In the genomic region with DNA sequence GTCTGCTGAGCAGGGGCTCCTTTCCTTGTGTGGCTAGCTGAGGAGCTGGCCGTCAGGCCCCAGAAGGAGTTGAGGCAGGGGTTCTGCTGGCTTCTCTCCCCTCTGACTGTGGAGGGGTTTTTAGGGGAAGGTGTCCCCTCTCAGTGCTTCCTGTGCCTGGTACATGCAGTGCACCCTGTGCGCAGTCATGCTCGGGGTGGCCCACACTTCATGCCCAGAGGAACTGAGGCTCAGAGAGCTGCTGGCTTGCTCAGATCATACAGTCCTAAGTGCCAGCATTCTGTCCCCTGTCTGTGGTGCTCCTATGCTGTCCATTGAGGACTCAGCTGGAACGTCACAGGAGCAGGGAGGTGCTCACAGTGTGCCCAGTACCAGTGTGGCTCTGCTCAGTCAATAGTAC, we compare ENCODE assay signal across 32 cellular contexts.
"Had no signal": no experiment of that assay in that cellular context is flagged by ENCODE, and none has a peak within 500 bp of the region (broad histone marks: within the 10 kb centered on the region; RNA-seq: fewer than 3 reads in every experiment).

No MANE protein-coding gene starts in this region.

- H3K36me3 ChIP-seq: adrenal gland, gastrocnemius medialis had no signal

- H3K27ac Mint-ChIP-seq: activated B cell treated with CpG ODN at 0.5 μM for 24 hours; activated CD8-positive, alpha-beta T cell treated with anti-CD3 and anti-CD28 coated beads for 36 hours; activated naive CD4-positive, alpha-beta T cell treated with anti-CD3 and anti-CD28 coated beads for 36 hours; activated naive CD4-positive, alpha-beta T cell treated with anti-CD3 and anti-CD28 coated beads, Interleukin-2, amount 50 U/mL, for 24 hours; activated naive CD8-positive, alpha-beta T cell treated with anti-CD3 and anti-CD28 coated beads for 36 hours; activated naive CD8-positive, alpha-beta T cell treated with anti-CD3 and anti-CD28 coated beads, Interleukin-2, amount 50 U/mL, for 24 hours; activated T-helper 1 cell treated with anti-CD3 and anti-CD28 coated beads, Interleukin-12 subunit alpha, Interleukin-12 subunit beta, Interleukin-2, Interleukin-4 antibody, amounts not matched to agents 30 ng/mL and 10 ng/mL and 1 ng/mL, durations not matched to agents 14 hours and 24 hours and 36 hours; activated T-helper 2 cell treated with anti-CD3 and anti-CD28 coated beads, Interferon-gamma antibody, Interleukin-2, Interleukin-4, amounts not matched to agents 10 μg/mL and 5 μg/mL and 100 μg/mL, durations not matched to agents 14 hours and 24 hours and 36 hours; endodermal cell had no signal

- H3K27ac ChIP-seq: adrenal gland, body of pancreas, dorsolateral prefrontal cortex, esophagus muscularis mucosa, foreskin keratinocyte, gastrocnemius medialis, heart left ventricle, WERI-Rb-1 had no signal

- H3K27me3 ChIP-seq: adrenal gland, body of pancreas, dorsolateral prefrontal cortex, esophagus muscularis mucosa, foreskin keratinocyte, gastrocnemius medialis had no signal

- ATAC-seq: activated CD4-positive, CD25-positive, alpha-beta regulatory T cell treated with anti-CD3 and anti-CD28 coated beads, Interleukin-2, amount 50 U/mL, for 24 hours; activated CD8-positive, alpha-beta T cell treated with anti-CD3 and anti-CD28 coated beads for 36 hours; activated naive CD8-positive, alpha-beta T cell treated with anti-CD3 and anti-CD28 coated beads, Interleukin-2, amount 50 U/mL, for 24 hours; activated T-cell treated with anti-CD3 and anti-CD28 coated beads, Interleukin-2, amount 50 U/mL, for 4 hours; body of pancreas; foreskin keratinocyte; gastrocnemius medialis; heart left ventricle; T-helper 17 cell had no signal

- H3K9me3 Mint-ChIP-seq: activated CD8-positive, alpha-beta T cell treated with anti-CD3 and anti-CD28 coated beads for 36 hours; activated naive CD4-positive, alpha-beta T cell treated with anti-CD3 and anti-CD28 coated beads for 36 hours; activated naive CD4-positive, alpha-beta T cell treated with anti-CD3 and anti-CD28 coated beads, Interleukin-2, amount 50 U/mL, for 24 hours; activated naive CD8-positive, alpha-beta T cell treated with anti-CD3 and anti-CD28 coated beads, Interleukin-2, amount 50 U/mL, for 24 hours had no signal

- H3K9me3 ChIP-seq: adrenal gland, body of pancreas, esophagus muscularis mucosa, gastrocnemius medialis had no signal

- H3K4me3 Mint-ChIP-seq: activated B cell treated with CpG ODN at 0.5 μM for 24 hours; activated CD8-positive, alpha-beta T cell treated with anti-CD3 and anti-CD28 coated beads for 36 hours; activated naive CD4-positive, alpha-beta T cell treated with anti-CD3 and anti-CD28 coated beads for 36 hours; activated naive CD4-positive, alpha-beta T cell treated with anti-CD3 and anti-CD28 coated beads, Interleukin-2, amount 50 U/mL, for 24 hours; activated naive CD8-positive, alpha-beta T cell treated with anti-CD3 and anti-CD28 coated beads for 36 hours; activated naive CD8-positive, alpha-beta T cell treated with anti-CD3 and anti-CD28 coated beads, Interleukin-2, amount 50 U/mL, for 24 hours; activated T-cell treated with anti-CD3 and anti-CD28 coated beads, Interleukin-2, amount 50 U/mL, for 4 hours; activated T-helper 1 cell treated with anti-CD3 and anti-CD28 coated beads, Interleukin-12 subunit alpha, Interleukin-12 subunit beta, Interleukin-2, Interleukin-4 antibody, amounts not matched to agents 30 ng/mL and 10 ng/mL and 1 ng/mL, durations not matched to agents 14 hours and 24 hours and 36 hours; endodermal cell; T-helper 17 cell; T-helper 2 cell treated with Interferon-gamma antibody and Interleukin-4, amounts not matched to agents 5 μg/mL and 100 μg/mL, for 36 hours had no signal

- H3K4me3 ChIP-seq: adrenal gland, body of pancreas, dorsolateral prefrontal cortex, esophagus muscularis mucosa, gastrocnemius medialis, heart left ventricle had no signal

- H3K27me3 Mint-ChIP-seq: activated CD8-positive, alpha-beta T cell treated with anti-CD3 and anti-CD28 coated beads for 36 hours; activated naive CD4-positive, alpha-beta T cell treated with anti-CD3 and anti-CD28 coated beads, Interleukin-2, amount 50 U/mL, for 24 hours; activated naive CD8-positive, alpha-beta T cell treated with anti-CD3 and anti-CD28 coated beads for 36 hours; activated naive CD8-positive, alpha-beta T cell treated with anti-CD3 and anti-CD28 coated beads, Interleukin-2, amount 50 U/mL, for 24 hours; T-helper 17 cell had no signal

- DNase-seq: activated B cell treated with CpG ODN at 0.5 μM for 24 hours; activated CD4-positive, alpha-beta T cell treated with anti-CD3 and anti-CD28 coated beads for 48 hours; activated CD4-positive, alpha-beta T cell treated with anti-CD3 and anti-CD28 coated beads, Interleukin-2, amount 50 U/mL, for 1 hour; activated CD4-positive, alpha-beta T cell treated with anti-CD3 and anti-CD28 coated beads, Interleukin-2, amount 50 U/mL, for 48 hours; activated CD8-positive, alpha-beta memory T cell treated with anti-CD3 and anti-CD28 coated beads for 24 hours; activated CD8-positive, alpha-beta T cell treated with anti-CD3 and anti-CD28 coated beads for 36 hours; activated effector memory CD4-positive, alpha-beta T cell treated with anti-CD3 and anti-CD28 coated beads, Interleukin-2, amount 50 U/mL, for 16 hours; activated naive CD4-positive, alpha-beta T cell treated with anti-CD3 and anti-CD28 coated beads for 36 hours; activated naive CD8-positive, alpha-beta T cell treated with anti-CD3 and anti-CD28 coated beads for 36 hours; activated naive CD8-positive, alpha-beta T cell treated with anti-CD3 and anti-CD28 coated beads, Interleukin-2, amount 50 U/mL, for 24 hours; activated T-cell treated with anti-CD3 and anti-CD28 coated beads, Interleukin-2, amount 50 U/mL, for 4 hours; adrenal gland; amygdala; body of pancreas; dorsolateral prefrontal cortex; effector memory CD4-positive, alpha-beta T cell; endodermal cell; erythroblast; foreskin keratinocyte; gastrocnemius medialis; glutamatergic neuron; heart left ventricle; T-helper 1 cell; T-helper 17 cell; T1000; WERI-Rb-1 had no signal

- H3K4me1 ChIP-seq: body of pancreas had no signal
